Comparison of ENCODE assay signal across 30 cellular contexts in genomic region chr3:179668429-179668828, GRCh38.
"Had no signal": no experiment of that assay in that cellular context is flagged by ENCODE, and none has a peak within 500 bp of the region (broad histone marks: within the 10 kb centered on the region; RNA-seq: fewer than 3 reads in every experiment).

No MANE protein-coding gene starts in this region.

- H3K9me3 ChIP-seq: neutrophil, pancreas, prostate gland, spleen, suprapubic skin, testis, tibial artery, transverse colon, upper lobe of right lung, uterus had no signal

- FAIRE-seq: pancreas had no signal

- H3K4me1 Mint-ChIP-seq: stimulated activated naive CD8-positive, alpha-beta T cell treated with anti-CD3 and anti-CD28 coated beads, Interleukin-15, amount 100 ng/mL, for 72 hours had no signal

- H3K27ac ChIP-seq: neutrophil, pancreas, prostate gland, skin epidermis, spleen, suprapubic skin, tibial artery, transverse colon, upper lobe of right lung, uterus had no signal

- H3K4me1 ChIP-seq: pancreas, prostate gland, transverse colon, uterus had no signal

- H3K36me3 Mint-ChIP-seq: natural killer cell treated with Interleukin-12 subunit alpha and Interleukin-12 subunit beta and Interleukin-15 and Interleukin-18, amount 100 ng/mL, for 72 hours had no signal

- H3K4me3 ChIP-seq: pancreas, prostate gland, skin epidermis, smooth muscle cell, spleen, suprapubic skin, testis, tibial artery, transverse colon, upper lobe of right lung, uterus had no signal

- H3K27ac Mint-ChIP-seq: naive thymus-derived CD8-positive, alpha-beta T cell; natural killer cell treated with Interleukin-12 subunit alpha and Interleukin-12 subunit beta and Interleukin-15 and Interleukin-18, amount 100 ng/mL, for 72 hours; nephron progenitor cell; stimulated activated memory B cell treated with anti-CD40 and anti-IgM and Interleukin-4, amounts not matched to agents 10 μg/mL and 1 μg/mL and 100 μg/mL, for 72 hours; stimulated activated naive CD8-positive, alpha-beta T cell treated with anti-CD3 and anti-CD28 coated beads, Interleukin-15, amount 100 ng/mL, for 72 hours; type B pancreatic cell had no signal

- H3K9me3 Mint-ChIP-seq: naive thymus-derived CD8-positive, alpha-beta T cell; natural killer cell treated with Interleukin-12 subunit alpha and Interleukin-12 subunit beta and Interleukin-15 and Interleukin-18, amount 100 ng/mL, for 72 hours; neural crest cell; stimulated activated memory B cell treated with anti-CD40 and anti-IgM and Interleukin-4, amounts not matched to agents 10 μg/mL and 1 μg/mL and 100 μg/mL, for 72 hours; stimulated activated naive CD8-positive, alpha-beta T cell treated with anti-CD3 and anti-CD28 coated beads, Interleukin-15, amount 100 ng/mL, for 72 hours had no signal

- H3K4me3 Mint-ChIP-seq: naive thymus-derived CD8-positive, alpha-beta T cell; natural killer cell treated with Interleukin-12 subunit alpha and Interleukin-12 subunit beta and Interleukin-15 and Interleukin-18, amount 100 ng/mL, for 72 hours; nephron progenitor cell; neural crest cell; stimulated activated memory B cell treated with anti-CD40 and anti-IgM and Interleukin-4, amounts not matched to agents 10 μg/mL and 1 μg/mL and 100 μg/mL, for 72 hours; stimulated activated naive CD8-positive, alpha-beta T cell treated with anti-CD3 and anti-CD28 coated beads, Interleukin-15, amount 100 ng/mL, for 72 hours; type B pancreatic cell had no signal

- H3K4me2 ChIP-seq: smooth muscle cell had no signal

- ATAC-seq: naive thymus-derived CD8-positive, alpha-beta T cell; natural killer cell treated with Interleukin-12 subunit alpha and Interleukin-12 subunit beta and Interleukin-15 and Interleukin-18, amount 100 ng/mL, for 72 hours; pancreas; right cardiac atrium; sciatic nerve; stimulated activated memory B cell treated with anti-CD40 and anti-IgM and Interleukin-4, amounts not matched to agents 10 μg/mL and 1 μg/mL and 100 μg/mL, for 72 hours; stimulated activated naive CD8-positive, alpha-beta T cell treated with anti-CD3 and anti-CD28 coated beads, Interleukin-15, amount 100 ng/mL, for 72 hours; stimulated activated naive CD8-positive, alpha-beta T cell treated with anti-CD3 and anti-CD28 coated beads, Interleukin-15, Interleukin-2, amounts not matched to agents 100 U/mL and 50 U/mL, for 24 hours; upper lobe of right lung had no signal

- H3K27me3 Mint-ChIP-seq: naive thymus-derived CD8-positive, alpha-beta T cell; natural killer cell treated with Interleukin-12 subunit alpha and Interleukin-12 subunit beta and Interleukin-15 and Interleukin-18, amount 100 ng/mL, for 72 hours; stimulated activated memory B cell treated with anti-CD40 and anti-IgM and Interleukin-4, amounts not matched to agents 10 μg/mL and 1 μg/mL and 100 μg/mL, for 72 hours; stimulated activated naive CD8-positive, alpha-beta T cell treated with anti-CD3 and anti-CD28 coated beads, Interleukin-15, amount 100 ng/mL, for 72 hours; type B pancreatic cell had no signal

- H3K27me3 ChIP-seq: neutrophil, pancreas, spleen, suprapubic skin, testis, tibial artery, transverse colon, upper lobe of right lung, uterus had no signal

- H3K36me3 ChIP-seq: neutrophil, pancreas, prostate gland, spleen, suprapubic skin, tibial artery, transverse colon, upper lobe of right lung, uterus had no signal

- DNase-seq: naive thymus-derived CD8-positive, alpha-beta T cell; nephron progenitor cell; nucleus accumbens; pancreas; right cardiac atrium; spleen; stimulated activated CD4-positive, alpha-beta T cell treated with anti-CD3 and anti-CD28 coated beads, Interleukin-12 subunit alpha, Interleukin-12 subunit beta, amount 100 ng/mL, for 4 hours; stimulated activated CD4-positive, alpha-beta T cell treated with anti-CD3 and anti-CD28 coated beads, Interleukin-1b, Interleukin-23, amount 100 ng/mL, for 48 hours; stimulated activated CD4-positive, alpha-beta T cell treated with anti-CD3 and anti-CD28 coated beads, Interleukin-4, amount 100 ng/mL, for 1 hour; stimulated activated CD4-positive, alpha-beta T cell treated with anti-CD3 and anti-CD28 coated beads, Interleukin-4, amount 100 ng/mL, for 4 hours; stimulated activated CD8-positive, alpha-beta memory T cell treated with anti-CD3 and anti-CD28 coated beads, Interleukin-4, amount 100 ng/mL, for 48 hours; stimulated activated naive CD4-positive, alpha-beta T cell; stimulated activated naive CD8-positive, alpha-beta T cell treated with anti-CD3 and anti-CD28 coated beads, Interleukin-15, amount 100 ng/mL, for 72 hours; stimulated activated naive CD8-positive, alpha-beta T cell treated with anti-CD3 and anti-CD28 coated beads, Interleukin-15, Interleukin-2, amounts not matched to agents 100 U/mL and 50 U/mL, for 24 hours; substantia nigra; testis; tibial artery; transverse colon; upper lobe of right lung; uterus had no signal
